9 cellular contexts compared by ENCODE assay signal in genomic region chr2:200466703-200467418, GRCh38. TPM values are rescaled to one million over a fixed set of nuclear protein-coding genes. Genes with fewer than 3 reads are reported as not detected.
A peak's percentile ranks its signal among the peaks of the same experiment; 100 is the strongest.
DNase-seq lines count a peak whose midpoint lies in the region; ATAC-seq and TF ChIP-seq lines count a peak whose summit lies in the region.
"Had no signal": no experiment of that assay in that cellular context is flagged by ENCODE, and none has a peak within 500 bp of the region (broad histone marks: within the 10 kb centered on the region; RNA-seq: fewer than 3 reads in every experiment).

No MANE protein-coding gene starts in this region.

- TF ChIP-seq CTCF in omental fat pad (IDR thresholded peaks at IDR 0.05) (no peak), foreskin keratinocyte (conservative IDR thresholded peaks at IDR 0.05) (no peak)

- no peak overlapping the region for H3K27ac ChIP-seq in foreskin keratinocyte
- H3K27ac ChIP-seq: BLaER1 had no signal

- no peaks in the 10 kb centered on the region for H3K27me3 ChIP-seq in foreskin keratinocyte
- H3K27me3 ChIP-seq: BLaER1 had no signal

- peak in 2 of 3 donors; percentile 42 to 55 for DNase-seq in stimulated activated CD4-positive, alpha-beta T cell treated with anti-CD3 and anti-CD28 coated beads, Interleukin-12 subunit alpha, Interleukin-12 subunit beta, amount 100 ng/mL, for 48 hours (ENCODE audit: low read depth in 2 of 3, low spot score in 1 of 3)
- DNase-seq in stimulated activated CD4-positive, alpha-beta T cell treated with anti-CD3 and anti-CD28 coated beads, Interleukin-12 subunit alpha, Interleukin-12 subunit beta, amount 100 ng/mL, for 4 hours, result no peak
- DNase-seq in effector CD4-positive, alpha-beta T cell, result peak; percentile 14
- DNase-seq in omental fat pad (ENCODE audit: low spot score) (no peak), foreskin keratinocyte (no peak)

- ATAC-seq in omental fat pad (ENCODE audit: low FRiP score) (peak; percentile 97), foreskin keratinocyte (no peak), GM19023 (IDR thresholded peaks at IDR 0.05; ENCODE audit: unreplicated experiment) (no peak), GM19395 (IDR thresholded peaks at IDR 0.05; ENCODE audit: unreplicated experiment) (no peak), HG03025 (IDR thresholded peaks at IDR 0.05; ENCODE audit: low FRiP score, unreplicated experiment) (no peak)

- no peaks in the 10 kb centered on the region for H3K4me1 ChIP-seq in foreskin keratinocyte

RNA-seq across cellular contexts. Expression of gene KCTD18, which starts 43.0 kb away (rescaled TPM):
- 10 to 100 TPM; 10.4 to 19.9 (median 14.2) TPM for total RNA-seq in omental fat pad
- total RNA-seq in foreskin keratinocyte, result 14.9 TPM in 2 replicates
- 6.1 and 7.4 TPM in 2 replicates for polyA plus RNA-seq in foreskin keratinocyte

RNA-seq across cellular contexts. Expression of gene SGO2, which starts 59.1 kb away (rescaled TPM):
- total RNA-seq in omental fat pad (10 to 100 TPM in 2 of 4 donors, 1 to 10 TPM in 2; 4.7 to 18.7 (median 9.5) TPM), foreskin keratinocyte (17.7 and 21.6 TPM in 2 replicates)
- polyA plus RNA-seq in foreskin keratinocyte, result 5.1 and 8.1 TPM in 2 replicates

Comparison
In these comparisons a context has a peak if more than half of its experiments do, and no peak if none do; other contexts are left out.
1. DNase-seq: peak in stimulated activated CD4-positive, alpha-beta T cell treated with anti-CD3 and anti-CD28 coated beads, Interleukin-12 subunit alpha, Interleukin-12 subunit beta, amount 100 ng/mL, for 48 hours (2 of 3) and effector CD4-positive, alpha-beta T cell (single experiment); none in stimulated activated CD4-positive, alpha-beta T cell treated with anti-CD3 and anti-CD28 coated beads, Interleukin-12 subunit alpha, Interleukin-12 subunit beta, amount 100 ng/mL, for 4 hours (single experiment), omental fat pad (single experiment) and foreskin keratinocyte (0 of 2).